In the genomic region with DNA sequence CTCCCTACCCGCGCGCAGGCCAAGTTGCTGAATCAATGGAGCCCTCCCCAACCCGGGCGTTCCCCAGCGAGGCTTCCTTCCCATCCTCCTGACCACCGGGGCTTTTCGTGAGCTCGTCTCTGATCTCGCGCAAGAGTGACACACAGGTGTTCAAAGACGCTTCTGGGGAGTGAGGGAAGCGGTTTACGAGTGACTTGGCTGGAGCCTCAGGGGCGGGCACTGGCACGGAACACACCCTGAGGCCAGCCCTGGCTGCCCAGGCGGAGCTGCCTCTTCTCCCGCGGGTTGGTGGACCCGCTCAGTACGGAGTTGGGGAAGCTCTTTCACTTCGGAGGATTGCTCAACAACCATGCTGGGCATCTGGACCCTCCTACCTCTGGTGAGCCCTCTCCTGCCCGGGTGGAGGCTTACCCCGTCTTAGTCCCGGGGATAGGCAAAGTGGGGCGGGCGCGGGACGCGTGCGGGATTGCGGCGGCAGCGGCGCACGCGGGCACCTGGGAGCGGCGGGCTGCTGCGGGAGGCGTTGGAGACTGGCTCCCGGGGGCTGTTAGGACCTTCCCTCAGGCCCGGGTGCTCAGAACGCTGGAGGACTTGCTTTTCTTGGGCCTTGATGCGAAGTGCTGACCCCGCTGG, we compare ENCODE assay signal across 8 cellular contexts. TPM values are rescaled to one million over a fixed set of nuclear protein-coding genes. Genes with fewer than 3 reads are reported as not detected.
A peak's percentile ranks its signal among the peaks of the same experiment; 100 is the strongest.
DNase-seq lines count a peak whose midpoint lies in the region; ATAC-seq lines count a peak whose summit lies in the region.

TSS of gene FAS (plus strand) at position 271 of the 633 bp plus-strand sequence. CDS start at position 350, 79 bp downstream.

- H3K36me3 ChIP-seq in NT2/D1 (ENCODE audit: insufficient read depth, insufficient read length, low read length) = no peaks in the 10 kb centered on the region

- peak; percentile 63 for ATAC-seq in HG02970 (IDR thresholded peaks at IDR 0.05; ENCODE audit: low FRiP score, unreplicated experiment)
- peak; percentile 85 for ATAC-seq in esophagus mucosa
- peak; percentile 77 to 78 for ATAC-seq in naive B cell (ENCODE audit: low read depth in 2 of 2)
- peak; percentile 93 for ATAC-seq in stimulated activated memory B cell treated with anti-CD40 and anti-IgM and Interleukin-4, amounts not matched to agents 10 μg/mL and 1 μg/mL and 100 μg/mL, for 72 hours

- peak within 1 kb of the TSS; percentile 80 for H3K4me3 ChIP-seq in NT2/D1 (ENCODE audit: insufficient read length, low read depth)

- peak within 1 kb of the TSS; percentile 67 to 97 (median 78) for H3K27ac Mint-ChIP-seq in naive B cell
- H3K27ac Mint-ChIP-seq in stimulated activated memory B cell treated with anti-CD40 and anti-IgM and Interleukin-4, amounts not matched to agents 10 μg/mL and 1 μg/mL and 100 μg/mL, for 72 hours = peak within 1 kb of the TSS; percentile 97

- peaks cover 0 to 8% of the 10 kb centered on the region in 2 donors for H3K36me3 Mint-ChIP-seq in naive B cell
- H3K36me3 Mint-ChIP-seq in stimulated activated memory B cell treated with anti-CD40 and anti-IgM and Interleukin-4, amounts not matched to agents 10 μg/mL and 1 μg/mL and 100 μg/mL, for 72 hours = peaks cover 6% of the 10 kb centered on the region

- peak within 1 kb of the TSS; percentile 93 to 98 (median 95) for H3K4me3 Mint-ChIP-seq in naive B cell
- peak within 1 kb of the TSS; percentile 96 for H3K4me3 Mint-ChIP-seq in stimulated activated memory B cell treated with anti-CD40 and anti-IgM and Interleukin-4, amounts not matched to agents 10 μg/mL and 1 μg/mL and 100 μg/mL, for 72 hours

- peaks cover 3 to 8% (median 6%) of the 10 kb centered on the region in 7 donors for H3K9me3 Mint-ChIP-seq in naive B cell
- H3K9me3 Mint-ChIP-seq in stimulated activated memory B cell treated with anti-CD40 and anti-IgM and Interleukin-4, amounts not matched to agents 10 μg/mL and 1 μg/mL and 100 μg/mL, for 72 hours = peaks cover 6% of the 10 kb centered on the region

- H3K27me3 Mint-ChIP-seq in naive B cell = no peaks in the 10 kb centered on the region
- no peaks in the 10 kb centered on the region for H3K27me3 Mint-ChIP-seq in stimulated activated memory B cell treated with anti-CD40 and anti-IgM and Interleukin-4, amounts not matched to agents 10 μg/mL and 1 μg/mL and 100 μg/mL, for 72 hours

- peak within 1 kb of the TSS; percentile 70 for H3K9ac ChIP-seq in NT2/D1 (ENCODE audit: insufficient read length, low read depth)

- H3K27me3 ChIP-seq in NT2/D1 (ENCODE audit: insufficient read depth, insufficient read length) = peaks cover 23% of the 10 kb centered on the region

- DNase-seq in NCI-H510A treated with DMSO at 0.1 percent for 48 hours (lab: John Stamatoyannopoulos, UW) (peak; percentile 49), NCI-H510A (lab: John Stamatoyannopoulos, UW) (no peak), NT2/D1 (ENCODE audit: low read depth, low spot score) (no peak), activated T-cell treated with anti-CD3 and anti-CD28 coated beads for 48 hours (ENCODE audit: low read depth) (peak; percentile 70), naive B cell (peak; percentile 54)

- peaks cover 21 to 35% (median 24%) of the 10 kb centered on the region in 3 donors for H3K4me1 Mint-ChIP-seq in naive B cell
- peaks cover 44% of the 10 kb centered on the region for H3K4me1 Mint-ChIP-seq in stimulated activated memory B cell treated with anti-CD40 and anti-IgM and Interleukin-4, amounts not matched to agents 10 μg/mL and 1 μg/mL and 100 μg/mL, for 72 hours

- no peaks in the 10 kb centered on the region for H3K9me3 ChIP-seq in NT2/D1 (ENCODE audit: insufficient read depth, low read length)

- H3K4me1 ChIP-seq in NT2/D1 (ENCODE audit: insufficient read depth, insufficient read length) = no peaks in the 10 kb centered on the region

RNA-seq across cellular contexts. Expression of gene FAS, which starts in this region (rescaled TPM):
- 12.2 TPM for total RNA-seq in esophagus mucosa
- 1 to 10 TPM in 3 of 6 donors, under 1 TPM in 3; 0.40 to 4.1 (median 0.88) TPM for polyA plus RNA-seq in naive B cell (ENCODE audit: low read depth in 6 of 6)

Comparison
In these comparisons a context has a peak if more than half of its experiments do, and no peak if none do; other contexts are left out.
1. DNase-seq: peak in NCI-H510A treated with DMSO at 0.1 percent for 48 hours (single experiment), activated T-cell treated with anti-CD3 and anti-CD28 coated beads for 48 hours (single experiment) and naive B cell (single experiment); none in NCI-H510A (single experiment) and NT2/D1 (single experiment).
2. Peak in every context shown above with its lines, with median percentiles within 50 percentile points of each other: ATAC-seq.